Comparison of ENCODE assay signal across 9 cellular contexts in genomic region chr7:116671111-116671510, GRCh38. TPM values are rescaled to one million over a fixed set of nuclear protein-coding genes. Genes with fewer than 3 reads are reported as not detected.
A peak's percentile ranks its signal among the peaks of the same experiment; 100 is the strongest.
DNase-seq lines count a peak whose midpoint lies in the region; ATAC-seq and TF ChIP-seq lines count a peak whose summit lies in the region.
"Had no signal": no experiment of that assay in that cellular context is flagged by ENCODE, and none has a peak within 500 bp of the region (broad histone marks: within the 10 kb centered on the region; RNA-seq: fewer than 3 reads in every experiment).

No MANE protein-coding gene starts in this region.

- no peak for TF ChIP-seq POLR2A in vagina (IDR thresholded peaks at IDR 0.05)

- H3K36me3 Mint-ChIP-seq in effector memory CD8-positive, alpha-beta T cell (ENCODE audit: insufficient read depth) = no peaks in the 10 kb centered on the region
- no peaks in the 10 kb centered on the region for H3K36me3 Mint-ChIP-seq in natural killer cell

- peaks cover 42 to 44% of the 10 kb centered on the region in 2 donors for H3K27me3 Mint-ChIP-seq in effector memory CD8-positive, alpha-beta T cell
- peaks cover 8 to 47% of the 10 kb centered on the region in 2 donors for H3K27me3 Mint-ChIP-seq in natural killer cell (ENCODE audit: low read depth in 2 of 2)

- H3K4me1 Mint-ChIP-seq in effector memory CD8-positive, alpha-beta T cell (ENCODE audit: low read depth in 2 of 2) = peaks cover 4 to 7% of the 10 kb centered on the region in 2 donors
- peaks cover 0 to 5% of the 10 kb centered on the region in 2 donors for H3K4me1 Mint-ChIP-seq in natural killer cell

- no peak overlapping the region for H3K27ac Mint-ChIP-seq in effector memory CD8-positive, alpha-beta T cell
- H3K27ac Mint-ChIP-seq in natural killer cell = no peak overlapping the region

- no peak for ATAC-seq in effector memory CD8-positive, alpha-beta T cell (replicated peaks)
- ATAC-seq in natural killer cell (no peak), HG03025 (IDR thresholded peaks at IDR 0.05; ENCODE audit: low FRiP score, unreplicated experiment) (no peak), GM18519 (IDR thresholded peaks at IDR 0.05; ENCODE audit: low FRiP score, unreplicated experiment) (no peak)

- H3K4me3 Mint-ChIP-seq in effector memory CD8-positive, alpha-beta T cell = peak overlapping the region; percentile 64 to 80
- peak overlapping the region; percentile 58 for H3K4me3 Mint-ChIP-seq in natural killer cell

- DNase-seq in right atrium auricular region (ENCODE audit: low spot score) (no peak), cardiac septum (ENCODE audit: low spot score) (no peak), natural killer cell (no peak), vagina (ENCODE audit: extremely low spot score in 2 of 2) (no peak), NCI-H526 treated with DMSO at 0.1 percent for 48 hours (lab: John Stamatoyannopoulos, UW) (no peak)
- no peak for DNase-seq in effector memory CD8-positive, alpha-beta T cell

- no peaks in the 10 kb centered on the region for H3K27me3 ChIP-seq in right atrium auricular region
- no peaks in the 10 kb centered on the region for H3K27me3 ChIP-seq in vagina
- H3K27me3 ChIP-seq: BLaER1 had no signal

- H3K9me3 ChIP-seq in right atrium auricular region = no peaks in the 10 kb centered on the region
- no peaks in the 10 kb centered on the region for H3K9me3 ChIP-seq in vagina

- H3K4me1 ChIP-seq in right atrium auricular region (peaks cover 0 to 33% of the 10 kb centered on the region in 2 donors), vagina (no peaks in the 10 kb centered on the region)
- H3K4me1 ChIP-seq: BLaER1 had no signal

- H3K9me3 Mint-ChIP-seq in effector memory CD8-positive, alpha-beta T cell = no peaks in the 10 kb centered on the region
- no peaks in the 10 kb centered on the region for H3K9me3 Mint-ChIP-seq in natural killer cell

- intact Hi-C loops in cardiac septum (cut with DNase I) = loop anchor here (5.0 to 10.0 kb wide), 4 partner anchors 79 to 406 kb away; no protein-coding TSS in a partner anchor
- intact Hi-C loops in natural killer cell (cut with micrococcal nuclease) = no loop called here
- intact Hi-C loops in vagina (cut with DNase I) = loop anchor here (10.0 kb wide), 1 partner anchor 114 kb away; no protein-coding TSS in a partner anchor

- H3K27ac ChIP-seq in right atrium auricular region = peak overlapping the region; percentile 85 to 87
- peak overlapping the region; percentile 77 for H3K27ac ChIP-seq in vagina
- H3K27ac ChIP-seq: BLaER1 had no signal

- TF ChIP-seq CTCF in right atrium auricular region (IDR thresholded peaks at IDR 0.05) = no peak
- TF ChIP-seq CTCF in natural killer cell (IDR thresholded peaks at IDR 0.05) = no peak
- no peak for TF ChIP-seq CTCF in vagina (IDR thresholded peaks at IDR 0.05)

- H3K4me3 ChIP-seq in right atrium auricular region (peak overlapping the region in 1 of 2 donors; percentile 62), vagina (peak overlapping the region in 1 of 2 donors; percentile 69)
- H3K4me3 ChIP-seq: BLaER1 had no signal

- H3K36me3 ChIP-seq in right atrium auricular region (no peaks in the 10 kb centered on the region), vagina (no peaks in the 10 kb centered on the region)
- H3K36me3 ChIP-seq: BLaER1 had no signal

RNA-seq across cellular contexts. Expression of gene MET, which starts 0.9 kb away (rescaled TPM):
- total RNA-seq in right atrium auricular region (10 to 100 TPM; 16.1 to 17.5 TPM), cardiac septum (9.2 TPM), natural killer cell (under 1 TPM in 1 of 3 donors, not detected in 2; 0.16 TPM), vagina (15.2 TPM)
